In the genomic region with DNA sequence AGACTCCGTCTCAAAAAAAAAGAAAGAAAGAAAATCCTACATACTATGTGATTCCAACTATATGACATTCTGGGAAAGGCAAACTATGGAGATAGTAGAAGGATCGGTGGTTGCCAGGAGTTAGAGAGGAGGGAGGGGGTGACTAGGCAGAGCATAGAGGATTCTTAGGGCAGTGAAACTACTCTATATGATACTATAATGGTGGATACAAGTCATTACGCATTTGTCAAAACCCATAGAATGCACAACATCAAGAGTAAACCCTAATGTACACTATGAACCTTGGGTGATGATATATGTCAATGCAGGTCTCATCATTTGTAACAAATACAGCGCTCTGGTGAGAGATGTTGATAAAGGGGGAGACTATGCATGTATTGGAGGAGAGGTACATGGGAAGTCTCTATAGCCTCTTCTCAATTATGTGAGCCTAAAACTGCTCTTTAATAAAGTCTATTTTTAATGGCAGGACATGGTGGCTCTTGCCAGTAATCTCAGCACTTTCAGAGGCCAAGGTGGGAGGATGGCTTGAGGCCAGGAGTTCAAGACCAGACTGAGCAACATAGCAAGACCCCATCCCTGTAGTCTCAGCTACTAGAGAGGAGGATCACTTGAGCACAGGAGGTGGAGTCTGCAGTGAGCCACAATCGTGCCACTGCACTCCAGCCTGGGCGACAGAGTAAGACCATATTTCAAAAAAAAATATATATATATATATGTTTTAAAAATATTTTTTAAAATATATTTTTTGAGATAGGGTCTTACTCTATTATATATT, we compare ENCODE assay signal across 25 cellular contexts. TPM values are rescaled to one million over a fixed set of nuclear protein-coding genes. Genes with fewer than 3 reads are reported as not detected.
"Had no signal": no experiment of that assay in that cellular context is flagged by ENCODE, and none has a peak within 500 bp of the region (broad histone marks: within the 10 kb centered on the region; RNA-seq: fewer than 3 reads in every experiment).

No MANE protein-coding gene starts in this region.

- H3K36me3 ChIP-seq: colonic mucosa, esophagus squamous epithelium, left ventricle myocardium inferior, lower lobe of right lung, neural progenitor cell, pancreas, right lobe of liver, tibial artery, upper lobe of left lung, uterus had no signal

- H3K9me3 Mint-ChIP-seq: memory B cell; mesothelial cell of epicardium; natural killer cell treated with Interleukin-12 subunit alpha and Interleukin-12 subunit beta and Interleukin-15 and Interleukin-18, amount 100 ng/mL, for 72 hours; neural progenitor cell had no signal

- H3K27me3 ChIP-seq: colonic mucosa, esophagus squamous epithelium, neural progenitor cell, pancreas, right lobe of liver, spleen, tibial artery, upper lobe of left lung, uterus had no signal

- H2AFZ ChIP-seq: neural progenitor cell had no signal

- H3K9me3 ChIP-seq: colonic mucosa, esophagus squamous epithelium, left ventricle myocardium inferior, lower lobe of right lung, pancreas, psoas muscle, right lobe of liver, spleen, tibial artery, upper lobe of left lung, uterus had no signal

- DNase-seq: colonic mucosa; dermis blood vessel endothelial cell; esophagus squamous epithelium; foreskin fibroblast; kidney; left cardiac atrium; left ventricle myocardium inferior; occipital lobe; pancreas; psoas muscle; retina; right lobe of liver; stimulated activated naive CD4-positive, alpha-beta T cell; tibial artery; upper lobe of left lung; uterus had no signal

- H3K4me3 Mint-ChIP-seq: memory B cell; mesothelial cell of epicardium; natural killer cell treated with Interleukin-12 subunit alpha and Interleukin-12 subunit beta and Interleukin-15 and Interleukin-18, amount 100 ng/mL, for 72 hours; neural progenitor cell had no signal

- H3K4me2 ChIP-seq: neural progenitor cell had no signal

- H3K9ac ChIP-seq: neural progenitor cell had no signal

- H3K27ac Mint-ChIP-seq: memory B cell; mesothelial cell of epicardium; natural killer cell treated with Interleukin-12 subunit alpha and Interleukin-12 subunit beta and Interleukin-15 and Interleukin-18, amount 100 ng/mL, for 72 hours; neural progenitor cell had no signal

- H3K27me3 Mint-ChIP-seq: memory B cell had no signal

- H3K4me1 Mint-ChIP-seq: memory B cell had no signal

- H3K4me1 ChIP-seq: esophagus squamous epithelium, lower lobe of right lung, pancreas, right lobe of liver, spleen, tibial artery, upper lobe of left lung, uterus had no signal

- H3K27ac ChIP-seq: colonic mucosa, esophagus squamous epithelium, left ventricle myocardium inferior, lower lobe of right lung, neural progenitor cell, pancreas, right lobe of liver, spleen, tibial artery, upper lobe of left lung, uterus had no signal

- H3K36me3 Mint-ChIP-seq: memory B cell; mesothelial cell of epicardium; natural killer cell treated with Interleukin-12 subunit alpha and Interleukin-12 subunit beta and Interleukin-15 and Interleukin-18, amount 100 ng/mL, for 72 hours; neural progenitor cell had no signal

- H3K4me3 ChIP-seq: colonic mucosa, esophagus squamous epithelium, left ventricle myocardium inferior, lower lobe of right lung, neural progenitor cell, pancreas, psoas muscle, right lobe of liver, spleen, tibial artery, upper lobe of left lung, uterus had no signal

- ATAC-seq: left cardiac atrium; lower lobe of right lung; natural killer cell treated with Interleukin-12 subunit alpha and Interleukin-12 subunit beta and Interleukin-15 and Interleukin-18, amount 100 ng/mL, for 72 hours; pancreas; psoas muscle; right lobe of liver had no signal

RNA-seq across cellular contexts. Expression of a gene that starts 17.0 kb away (rescaled TPM):
- total RNA-seq: epithelial cell of proximal tubule; natural killer cell treated with Interleukin-12 subunit alpha and Interleukin-12 subunit beta and Interleukin-15 and Interleukin-18, amount 100 ng/mL, for 72 hours had no signal

RNA-seq across cellular contexts. Expression of a gene that starts 26.2 kb away (rescaled TPM):
- total RNA-seq: colonic mucosa; epithelial cell of proximal tubule; kidney; left cardiac atrium; left ventricle myocardium inferior; lower lobe of right lung; mesothelial cell of epicardium; natural killer cell treated with Interleukin-12 subunit alpha and Interleukin-12 subunit beta and Interleukin-15 and Interleukin-18, amount 100 ng/mL, for 72 hours; occipital lobe; pancreas; psoas muscle; right lobe of liver; skeletal muscle tissue; spleen; temporal lobe; upper lobe of left lung; uterus had no signal
